In genomic region chr2:201789395-201789794, GRCh38 we compare ENCODE assay signal across 9 cellular contexts. TPM values are rescaled to one million over a fixed set of nuclear protein-coding genes. Genes with fewer than 3 reads are reported as not detected.
"Had no signal": no experiment of that assay in that cellular context is flagged by ENCODE, and none has a peak within 500 bp of the region (broad histone marks: within the 10 kb centered on the region; RNA-seq: fewer than 3 reads in every experiment).

No MANE protein-coding gene starts in this region.

- ATAC-seq: GM12878 had no signal

- H3K4me3 ChIP-seq: GM12878 had no signal

- FAIRE-seq: G401.6, GM12878, GM12891, GM12892, GM18507, GM19239 had no signal

- DNase-seq: GDM1, GF-D8 had no signal

RNA-seq across cellular contexts. Expression of gene CDK15, which starts 16.9 kb away (rescaled TPM):
- total RNA-seq: G401 had no signal
